12 cellular contexts compared by ENCODE assay signal in genomic region chr15:88900309-88900981, GRCh38. TPM values are rescaled to one million over a fixed set of nuclear protein-coding genes. Genes with fewer than 3 reads are reported as not detected.
A peak's percentile ranks its signal among the peaks of the same experiment; 100 is the strongest.
DNase-seq lines count a peak whose midpoint lies in the region; ATAC-seq and TF ChIP-seq lines count a peak whose summit lies in the region.
"Had no signal": no experiment of that assay in that cellular context is flagged by ENCODE, and none has a peak within 500 bp of the region (broad histone marks: within the 10 kb centered on the region; RNA-seq: fewer than 3 reads in every experiment).

No MANE protein-coding gene starts in this region.

- H3K4me1 ChIP-seq in right atrium auricular region = peaks cover 0 to 66% of the 10 kb centered on the region in 2 donors
- peaks cover 14% of the 10 kb centered on the region for H3K4me1 ChIP-seq in hepatocyte (ENCODE audit: insufficient read depth)
- H3K4me1 ChIP-seq in vagina = peaks cover 68% of the 10 kb centered on the region

- H3K4me1 Mint-ChIP-seq in WTC11 = peaks cover 64% of the 10 kb centered on the region
- H3K4me1 Mint-ChIP-seq in progenitor cell of endocrine pancreas (ENCODE audit: low read depth) = peaks cover 25% of the 10 kb centered on the region

- H3K4me2 ChIP-seq in hepatocyte = no peak overlapping the region

- H3K36me3 ChIP-seq in right atrium auricular region (peaks cover 63% of the 10 kb centered on the region), hepatocyte (replicated peaks; ENCODE audit: insufficient read depth, low read depth) (no peaks in the 10 kb centered on the region), vagina (peaks cover 0 to 9% of the 10 kb centered on the region in 2 donors)
- H3K36me3 ChIP-seq: neutrophil had no signal

- no peak for ATAC-seq in Right ventricle myocardium inferior
- ATAC-seq in WTC11 = no peak
- no peak for ATAC-seq in GM21526 (IDR thresholded peaks at IDR 0.05; ENCODE audit: low FRiP score, unreplicated experiment)
- ATAC-seq: stimulated activated naive CD8-positive, alpha-beta T cell treated with anti-CD3 and anti-CD28 coated beads, Interleukin-15, Interleukin-2, amounts not matched to agents 100 U/mL and 50 U/mL, for 24 hours had no signal

- H3K9me3 ChIP-seq in right atrium auricular region (no peaks in the 10 kb centered on the region), hepatocyte (ENCODE audit: low read depth) (no peaks in the 10 kb centered on the region), vagina (no peaks in the 10 kb centered on the region)
- H3K9me3 ChIP-seq: neutrophil had no signal

- no peak for TF ChIP-seq CTCF in right atrium auricular region (IDR thresholded peaks at IDR 0.05)
- TF ChIP-seq CTCF in WTC11 (IDR thresholded peaks at IDR 0.05) = no peak
- TF ChIP-seq CTCF in hepatocyte (IDR thresholded peaks at IDR 0.05; ENCODE audit: poor library complexity) = no peak
- TF ChIP-seq CTCF in vagina (IDR thresholded peaks at IDR 0.05) = no peak
- TF ChIP-seq CTCF in progenitor cell of endocrine pancreas (IDR thresholded peaks at IDR 0.05; ENCODE audit: unreplicated experiment) = no peak

- no peaks in the 10 kb centered on the region for H3K9me2 ChIP-seq in hepatocyte (replicated peaks; ENCODE audit: insufficient read depth)

- H3K4me3 Mint-ChIP-seq in WTC11 (no peak overlapping the region), progenitor cell of endocrine pancreas (ENCODE audit: low read depth) (no peak overlapping the region)

- H3K4me3 ChIP-seq in right atrium auricular region = no peak overlapping the region
- H3K4me3 ChIP-seq in hepatocyte = no peak overlapping the region
- no peak overlapping the region for H3K4me3 ChIP-seq in vagina

- no peaks in the 10 kb centered on the region for H3K27me3 ChIP-seq in right atrium auricular region
- H3K27me3 ChIP-seq in hepatocyte = no peaks in the 10 kb centered on the region
- H3K27me3 ChIP-seq in vagina = no peaks in the 10 kb centered on the region

- no peak for TF ChIP-seq POLR2A in vagina (IDR thresholded peaks at IDR 0.05)

- H3K9me3 Mint-ChIP-seq in WTC11 = no peaks in the 10 kb centered on the region
- H3K9me3 Mint-ChIP-seq in progenitor cell of endocrine pancreas (ENCODE audit: low read depth) = no peaks in the 10 kb centered on the region

- 92% methylated on average over 12 of the region's 12 CpGs for WGBS in hepatocyte (ENCODE audit: low lambda C conversion rate, missing lambda C conversion rate)

- peaks cover 8% of the 10 kb centered on the region for H3K79me2 ChIP-seq in hepatocyte

- DNase-seq in right atrium auricular region (ENCODE audit: low spot score) (no peak), Right ventricle myocardium inferior (ENCODE audit: missing footprints) (no peak), WTC11 (ENCODE audit: low spot score) (no peak), hepatocyte (ENCODE audit: low spot score) (peak; percentile 37), vagina (ENCODE audit: extremely low spot score in 2 of 2) (no peak), GM19240 (ENCODE audit: insufficient read length, low spot score) (no peak), progenitor cell of endocrine pancreas (ENCODE audit: low spot score, unreplicated experiment) (no peak)
- DNase-seq: C1 segment of cervical spinal cord; NCI-H146; stimulated activated naive CD8-positive, alpha-beta T cell treated with anti-CD3 and anti-CD28 coated beads, Interleukin-15, Interleukin-2, amounts not matched to agents 100 U/mL and 50 U/mL, for 24 hours had no signal

- no peaks in the 10 kb centered on the region for H4K20me1 ChIP-seq in hepatocyte (ENCODE audit: insufficient read depth, poor library complexity, severe bottlenecking)

- intact Hi-C loops in Right ventricle myocardium inferior (cut with DNase I) (no loop called here), vagina (cut with DNase I) (no loop called here)

- peak overlapping the region; percentile 79; the same call in 1 of the 2 replicates for H3K27ac Mint-ChIP-seq in WTC11
- no peak overlapping the region for H3K27ac Mint-ChIP-seq in progenitor cell of endocrine pancreas

- peaks cover 69% of the 10 kb centered on the region for H3K36me3 Mint-ChIP-seq in WTC11
- H3K36me3 Mint-ChIP-seq in progenitor cell of endocrine pancreas (ENCODE audit: insufficient read depth) = peaks cover 18% of the 10 kb centered on the region

- peak overlapping the region; percentile 35 to 79 for H3K27ac ChIP-seq in right atrium auricular region
- H3K27ac ChIP-seq in hepatocyte = peak overlapping the region; percentile 57
- peak overlapping the region; percentile 59 for H3K27ac ChIP-seq in vagina
- H3K27ac ChIP-seq: neutrophil had no signal

- no peak overlapping the region for H2AFZ ChIP-seq in hepatocyte

- POLR2A ChIA-PET in WTC11 (lab: Charles Lee) = interaction anchor here (0.5 to 2.1 kb wide), 5 partner anchors 94 to 155 kb away, joined by 3 to 5 read pairs (median 4); no protein-coding TSS in a partner anchor

- H3K27me3 Mint-ChIP-seq in WTC11 (ENCODE audit: low read depth) (no peaks in the 10 kb centered on the region; the same call in 1 of the 2 replicates), progenitor cell of endocrine pancreas (peaks cover 2% of the 10 kb centered on the region)

- CTCF ChIA-PET in WTC11 (lab: Charles Lee) = interaction anchor here (1.0 kb wide), 1 partner anchor 22 kb away, joined by 3 read pairs; no protein-coding TSS in a partner anchor

TF ChIP-seq in WTC11, 78 proteins besides CTCF, POLR2A, EP300 and RAD21 (continues in another document):
- TF ChIP-seq SMAD4 (CRISPR knock-in tag; IDR thresholded peaks at IDR 0.05) (no peak), SMAD3 (CRISPR knock-in tag; IDR thresholded peaks at IDR 0.05; ENCODE audit: borderline replicate concordance) (no peak), NR3C1 (CRISPR knock-in tag; conservative IDR thresholded peaks at IDR 0.05; ENCODE audit: low read depth) (no peak), CDX4 (CRISPR knock-in tag; IDR thresholded peaks at IDR 0.05; ENCODE audit: borderline replicate concordance) (no peak), E2F5 (CRISPR knock-in tag; IDR thresholded peaks at IDR 0.05) (no peak), ZNF425 (CRISPR knock-in tag; conservative IDR thresholded peaks at IDR 0.05) (no peak), RORB (CRISPR knock-in tag; IDR thresholded peaks at IDR 0.05) (no peak), FOXJ3 (CRISPR knock-in tag; IDR thresholded peaks at IDR 0.05; ENCODE audit: borderline replicate concordance) (no peak), USF1 (CRISPR knock-in tag; IDR thresholded peaks at IDR 0.05) (no peak), NFYB (CRISPR knock-in tag; conservative IDR thresholded peaks at IDR 0.05; ENCODE audit: low read depth) (no peak), IRF1 (CRISPR knock-in tag; IDR thresholded peaks at IDR 0.05) (no peak)

RNA-seq across cellular contexts. Expression of gene HAPLN3, which starts 5.1 kb away (rescaled TPM):
- 1 to 10 TPM; 3.2 to 3.6 TPM for total RNA-seq in right atrium auricular region
- 1.1 TPM for total RNA-seq in Right ventricle myocardium inferior
- total RNA-seq in WTC11 (2021) = 50.6 to 65.9 TPM (median 65.2 TPM) in 3 replicates
- total RNA-seq in hepatocyte = 4.1 and 4.2 TPM in 2 replicates
- polyA plus RNA-seq in hepatocyte = 6.6 and 7.2 TPM in 2 replicates
- 16.9 TPM for total RNA-seq in vagina
- 6.2 and 8.4 TPM in 2 replicates for total RNA-seq in progenitor cell of endocrine pancreas

RNA-seq across cellular contexts. Expression of gene MFGE8, which starts 12.7 kb away (rescaled TPM):
- total RNA-seq in right atrium auricular region (100 to 1,000 TPM; 341 to 552 TPM), Right ventricle myocardium inferior (321 TPM), WTC11 (2021) (719 to 847 TPM (median 814 TPM) in 3 replicates), hepatocyte (337 and 471 TPM in 2 replicates), vagina (513 TPM), progenitor cell of endocrine pancreas (297 and 309 TPM in 2 replicates)
- 569 and 611 TPM in 2 replicates for polyA plus RNA-seq in hepatocyte
